1 cellular context compared by ENCODE assay signal in the genomic region with DNA sequence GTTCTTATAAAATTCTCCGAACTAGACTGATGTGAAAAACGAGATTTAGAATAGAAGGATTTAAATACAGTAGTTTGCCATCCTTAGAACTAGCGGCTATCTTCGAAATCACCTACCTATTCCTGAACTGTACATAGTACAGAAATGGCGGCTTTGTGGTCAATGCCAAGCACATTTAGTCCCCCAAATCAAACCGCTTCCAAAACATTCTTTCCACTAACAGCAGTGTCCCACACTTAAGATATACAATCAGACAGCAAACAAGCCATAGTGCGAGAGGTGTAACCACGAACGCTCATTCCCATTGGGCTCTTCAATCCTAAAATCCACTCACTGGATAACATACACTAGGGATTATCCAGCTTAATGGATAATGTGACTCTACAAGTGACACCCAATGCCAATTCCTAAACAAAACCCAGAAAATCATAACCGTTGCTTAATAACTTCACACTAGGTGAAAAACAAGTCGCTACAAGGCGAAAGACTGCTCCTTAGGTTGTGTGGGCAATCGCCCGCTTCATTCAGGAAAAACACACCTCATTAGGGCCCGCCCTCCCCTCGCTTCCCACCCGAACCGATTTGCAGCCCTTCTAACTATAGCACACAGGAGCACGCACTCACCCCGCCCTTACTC.
TF ChIP-seq lines count a peak whose summit lies in the region.

No MANE protein-coding gene starts in this region.

TF ChIP-seq in GM12878, 131 proteins besides CTCF, POLR2A, EP300 and RAD21 (continued from another document):
- TF ChIP-seq, protein P1, sequence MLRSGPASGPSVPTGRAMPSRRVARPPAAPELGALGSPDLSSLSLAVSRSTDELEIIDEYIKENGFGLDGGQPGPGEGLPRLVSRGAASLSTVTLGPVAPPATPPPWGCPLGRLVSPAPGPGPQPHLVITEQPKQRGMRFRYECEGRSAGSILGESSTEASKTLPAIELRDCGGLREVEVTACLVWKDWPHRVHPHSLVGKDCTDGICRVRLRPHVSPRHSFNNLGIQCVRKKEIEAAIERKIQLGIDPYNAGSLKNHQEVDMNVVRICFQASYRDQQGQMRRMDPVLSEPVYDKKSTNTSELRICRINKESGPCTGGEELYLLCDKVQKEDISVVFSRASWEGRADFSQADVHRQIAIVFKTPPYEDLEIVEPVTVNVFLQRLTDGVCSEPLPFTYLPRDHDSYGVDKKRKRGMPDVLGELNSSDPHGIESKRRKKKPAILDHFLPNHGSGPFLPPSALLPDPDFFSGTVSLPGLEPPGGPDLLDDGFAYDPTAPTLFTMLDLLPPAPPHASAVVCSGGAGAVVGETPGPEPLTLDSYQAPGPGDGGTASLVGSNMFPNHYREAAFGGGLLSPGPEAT (IDR thresholded peaks at IDR 0.05; ENCODE audit: low read depth), result peak; percentile 46; the same call in 1 of the 2 replicates
- TF ChIP-seq ZZZ3 (IDR thresholded peaks at IDR 0.05; ENCODE audit: control insufficient read depth, insufficient read length, low read depth), result no peak
- 0 out of 2 replicates have a peak, but pooled peaks have one; percentile 16 for TF ChIP-seq CBFB (IDR thresholded peaks at IDR 0.05; ENCODE audit: low read depth)
- TF ChIP-seq, protein P2, sequence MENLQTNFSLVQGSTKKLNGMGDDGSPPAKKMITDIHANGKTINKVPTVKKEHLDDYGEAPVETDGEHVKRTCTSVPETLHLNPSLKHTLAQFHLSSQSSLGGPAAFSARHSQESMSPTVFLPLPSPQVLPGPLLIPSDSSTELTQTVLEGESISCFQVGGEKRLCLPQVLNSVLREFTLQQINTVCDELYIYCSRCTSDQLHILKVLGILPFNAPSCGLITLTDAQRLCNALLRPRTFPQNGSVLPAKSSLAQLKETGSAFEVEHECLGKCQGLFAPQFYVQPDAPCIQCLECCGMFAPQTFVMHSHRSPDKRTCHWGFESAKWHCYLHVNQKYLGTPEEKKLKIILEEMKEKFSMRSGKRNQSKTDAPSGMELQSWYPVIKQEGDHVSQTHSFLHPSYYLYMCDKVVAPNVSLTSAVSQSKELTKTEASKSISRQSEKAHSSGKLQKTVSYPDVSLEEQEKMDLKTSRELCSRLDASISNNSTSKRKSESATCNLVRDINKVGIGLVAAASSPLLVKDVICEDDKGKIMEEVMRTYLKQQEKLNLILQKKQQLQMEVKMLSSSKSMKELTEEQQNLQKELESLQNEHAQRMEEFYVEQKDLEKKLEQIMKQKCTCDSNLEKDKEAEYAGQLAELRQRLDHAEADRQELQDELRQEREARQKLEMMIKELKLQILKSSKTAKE (IDR thresholded peaks at IDR 0.05; ENCODE audit: low read depth, poor library complexity, severe bottlenecking), result peak; percentile 19
- no peak for TF ChIP-seq SIN3A (IDR thresholded peaks at IDR 0.05; ENCODE audit: low read depth, low read length)
- peak in 1 of 2 experiments; percentile 49; a peak in 1 of 4 replicates for TF ChIP-seq IKZF2 (IDR thresholded peaks at IDR 0.05)
- TF ChIP-seq MTA2 (IDR thresholded peaks at IDR 0.05; ENCODE audit: low read depth), result 0 out of 2 replicates have a peak, but pooled peaks have one; percentile 10
- peak; percentile 49; the same call in 1 of the 2 replicates for TF ChIP-seq MTA3 (IDR thresholded peaks at IDR 0.05; ENCODE audit: borderline replicate concordance, low read length)
- TF ChIP-seq YY1 (IDR thresholded peaks at IDR 0.05; ENCODE audit: low read depth, low read length), result peak; percentile 55; the same call in 1 of the 2 replicates
